ENCODE assay signal across 12 cellular contexts in the genomic region with DNA sequence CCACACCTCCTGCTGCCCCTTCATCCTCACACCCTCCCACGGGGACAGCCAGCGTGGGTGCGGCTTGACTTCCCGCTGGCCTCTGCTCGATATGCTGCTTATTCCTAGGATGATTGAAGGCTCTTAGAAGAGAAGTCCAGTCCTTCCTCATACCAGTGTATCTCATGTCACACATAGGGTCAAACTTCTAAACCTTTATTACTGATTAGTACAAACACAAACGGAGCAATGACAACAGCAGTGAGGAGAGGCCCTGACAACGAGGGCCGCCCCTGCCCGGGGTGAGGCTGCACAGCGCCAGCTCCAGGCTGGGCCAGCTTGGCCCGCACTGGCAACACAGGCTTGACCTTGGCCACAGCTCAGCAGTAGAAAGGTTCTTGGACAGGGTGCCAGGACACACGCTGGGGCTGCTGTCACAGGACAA. TPM values are rescaled to one million over a fixed set of nuclear protein-coding genes. Genes with fewer than 3 reads are reported as not detected.
A peak's percentile ranks its signal among the peaks of the same experiment; 100 is the strongest.
DNase-seq lines count a peak whose midpoint lies in the region; ATAC-seq and TF ChIP-seq lines count a peak whose summit lies in the region.
"Had no signal": no experiment of that assay in that cellular context is flagged by ENCODE, and none has a peak within 500 bp of the region (broad histone marks: within the 10 kb centered on the region; RNA-seq: fewer than 3 reads in every experiment).

No MANE protein-coding gene starts in this region.

- H3K4me3 Mint-ChIP-seq in naive B cell (peak overlapping the region in 6 of 8 donors; percentile 9 to 92 (median 74)), chondrocyte (ENCODE audit: unreplicated experiment) (no peak overlapping the region)

- H3K27ac ChIP-seq in duodenal mucosa (ENCODE audit: low read depth, low read length), result peak overlapping the region; percentile 70
- H3K27ac ChIP-seq: thoracic aorta had no signal

- peaks cover 40 to 50% of the 10 kb centered on the region in 2 donors for H3K4me1 ChIP-seq in duodenal mucosa (ENCODE audit: control insufficient read depth in 1 of 2, insufficient read depth in 2 of 2, low read length in 2 of 2)

- H3K9me3 ChIP-seq in duodenal mucosa (ENCODE audit: control insufficient read depth in 1 of 2, low read length in 2 of 2), result no peaks in the 10 kb centered on the region
- H3K9me3 ChIP-seq: thoracic aorta had no signal

- DNase-seq in Ammon's horn (ENCODE audit: low spot score) (peak; percentile 61), LNCaP clone FGC (ENCODE audit: low read depth) (peak; percentile 89), naive B cell (no peak), SW480 (ENCODE audit: low spot score) (no peak), chondrocyte (ENCODE audit: low spot score) (no peak)
- DNase-seq: NCI-H1694 treated with DMSO at 0.1 percent for 48 hours, SHP77 had no signal

- ATAC-seq in naive B cell (ENCODE audit: low read depth in 2 of 2), result no peak
- ATAC-seq in GM21447 (IDR thresholded peaks at IDR 0.05; ENCODE audit: unreplicated experiment), result no peak
- ATAC-seq in GM19397 (IDR thresholded peaks at IDR 0.05; ENCODE audit: unreplicated experiment), result no peak

- TF ChIP-seq CTCF in LNCaP clone FGC (IDR thresholded peaks at IDR 0.05; ENCODE audit: control insufficient read depth, extremely low read depth, insufficient read depth) (peak; percentile 29), chondrocyte (IDR thresholded peaks at IDR 0.05) (no peak)

- peaks cover 7 to 28% of the 10 kb centered on the region in 2 donors for H3K36me3 Mint-ChIP-seq in naive B cell
- peaks cover 11% of the 10 kb centered on the region for H3K36me3 Mint-ChIP-seq in chondrocyte (ENCODE audit: low read depth)

- H3K27me3 Mint-ChIP-seq in naive B cell, result no peaks in the 10 kb centered on the region
- no peaks in the 10 kb centered on the region for H3K27me3 Mint-ChIP-seq in chondrocyte (ENCODE audit: low read depth)

- peak overlapping the region; percentile 20; the same call in 1 of the 2 replicates for H3K4me3 ChIP-seq in LNCaP clone FGC (ENCODE audit: low read depth, low read length)
- H3K4me3 ChIP-seq in duodenal mucosa (ENCODE audit: low read depth in 1 of 2, low read length in 2 of 2), result peak overlapping the region in 1 of 2 donors; percentile 20
- H3K4me3 ChIP-seq: smooth muscle cell, thoracic aorta had no signal

- H3K9me3 Mint-ChIP-seq in naive B cell (no peaks in the 10 kb centered on the region), chondrocyte (ENCODE audit: low read depth) (no peaks in the 10 kb centered on the region)

- peaks cover 47 to 57% of the 10 kb centered on the region in 2 donors for H3K36me3 ChIP-seq in duodenal mucosa (ENCODE audit: control insufficient read depth in 1 of 2, insufficient read depth in 2 of 2, low read length in 2 of 2)

- H3K27me3 ChIP-seq in duodenal mucosa (ENCODE audit: control insufficient read depth in 1 of 2, insufficient read depth in 2 of 2, low read length in 2 of 2), result no peaks in the 10 kb centered on the region

- peak overlapping the region; percentile 97 to 100 (median 98) for H3K27ac Mint-ChIP-seq in naive B cell
- no peak overlapping the region for H3K27ac Mint-ChIP-seq in chondrocyte (ENCODE audit: unreplicated experiment)

- peak overlapping the region; percentile 49 to 58 for H3K9ac ChIP-seq in duodenal mucosa (ENCODE audit: low read depth in 1 of 2, low read length in 2 of 2)

- H3K4me1 Mint-ChIP-seq in naive B cell (peaks cover 50 to 59% (median 56%) of the 10 kb centered on the region in 3 donors), chondrocyte (ENCODE audit: low read depth) (peaks cover 24% of the 10 kb centered on the region)

RNA-seq across cellular contexts. Expression of a gene that starts 3.7 kb away (rescaled TPM):
- 100 to 1,000 TPM; 204 to 259 (median 235) TPM for polyA plus RNA-seq in naive B cell (ENCODE audit: low read depth in 6 of 6)
- total RNA-seq in chondrocyte, result 40.2 to 42.4 TPM (median 40.9 TPM) in 3 replicates

RNA-seq across cellular contexts. Expression of a gene that starts 3.9 kb away (rescaled TPM):
- 1 to 10 TPM in 4 of 6 donors, under 1 TPM in 2; 0.70 to 2.1 (median 1.3) TPM for polyA plus RNA-seq in naive B cell (ENCODE audit: low read depth in 6 of 6)
- 4.8 to 5.8 TPM (median 5.5 TPM) in 3 replicates for total RNA-seq in chondrocyte

RNA-seq across cellular contexts. Expression of a gene that starts 19.3 kb away (rescaled TPM):
- 1 to 10 TPM in 1 of 6 donors, under 1 TPM in 3, not detected in 2; 0.11 to 1.4 (median 0.34) TPM for polyA plus RNA-seq in naive B cell (ENCODE audit: low read depth in 6 of 6)
- 0.69 TPM in 1 of 3 replicates, not detected in the others for total RNA-seq in chondrocyte
- total RNA-seq: thoracic aorta had no signal

RNA-seq across cellular contexts. Expression of a gene that starts 29.0 kb away (rescaled TPM):
- polyA plus RNA-seq in naive B cell (ENCODE audit: low read depth in 6 of 6), result 100 to 1,000 TPM in 4 of 6 donors, 10 to 100 TPM in 2; 96.8 to 172 (median 103) TPM
- total RNA-seq in chondrocyte, result 6.7 to 10.5 TPM (median 9.2 TPM) in 3 replicates

RNA-seq across cellular contexts. Expression of a gene that starts 35.4 kb away (rescaled TPM):
- polyA plus RNA-seq in naive B cell (ENCODE audit: low read depth in 6 of 6), result 10 to 100 TPM; 33.6 to 80.2 (median 54.1) TPM
- 87.3 to 116 TPM (median 94.0 TPM) in 3 replicates for total RNA-seq in chondrocyte

Comparison
In these comparisons a context has a peak if more than half of its experiments do, and no peak if none do; other contexts are left out.
1. DNase-seq: peak in Ammon's horn (single experiment) and LNCaP clone FGC (single experiment); none in naive B cell (single experiment), SW480 (single experiment) and chondrocyte (single experiment).